Comparison of ENCODE assay signal across 8 cellular contexts in the genomic region with DNA sequence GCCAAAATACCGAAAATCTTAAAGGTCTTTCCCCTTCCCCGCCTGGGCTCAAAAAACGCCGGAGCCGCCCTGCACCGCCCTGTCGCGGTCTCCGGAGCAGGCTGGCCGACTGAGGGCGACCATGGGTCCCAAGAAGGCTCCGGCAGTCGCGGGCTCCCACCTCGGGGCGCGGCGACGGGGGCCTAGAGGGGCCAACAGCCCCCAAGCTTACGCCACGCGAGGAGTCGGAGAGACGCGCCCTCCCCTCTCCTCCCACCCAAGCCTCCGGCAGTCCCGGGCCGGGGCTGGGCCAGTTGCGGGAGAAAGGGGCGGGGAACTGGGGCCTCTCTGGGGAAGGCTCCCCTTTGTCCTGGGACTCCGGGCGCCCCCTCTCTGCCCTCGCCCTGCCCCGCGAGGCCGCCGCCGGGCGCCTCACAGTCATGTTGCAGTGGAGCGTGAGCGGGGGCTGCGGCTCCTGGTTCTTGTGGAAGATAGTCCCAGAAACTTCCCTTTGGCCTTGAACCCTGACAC.
A peak's percentile ranks its signal among the peaks of the same experiment; 100 is the strongest.
DNase-seq lines count a peak whose midpoint lies in the region; ATAC-seq and TF ChIP-seq lines count a peak whose summit lies in the region.

No MANE protein-coding gene starts in this region.

- H3K9me3 ChIP-seq in lung (ENCODE audit: control insufficient read depth in 2 of 2, insufficient read depth in 1 of 2, low read length in 1 of 2) (no peaks in the 10 kb centered on the region), testis (no peaks in the 10 kb centered on the region)

- WGBS in lung, 2 donors: 0 to 3% methylated on average over 19 to 42 of the region's 42 CpGs
- WGBS in testis, 2 donors: 0 to 1% methylated on average over 15 to 39 of the region's 42 CpGs

- H3K36me3 ChIP-seq in lung (ENCODE audit: control insufficient read depth in 2 of 2, insufficient read depth in 2 of 2, low read length in 2 of 2): no peaks in the 10 kb centered on the region
- H3K36me3 ChIP-seq in testis (ENCODE audit: low read depth, missing control alignments): no peaks in the 10 kb centered on the region

- H3K27ac ChIP-seq in lung (ENCODE audit: low read depth in 1 of 2, low read length in 1 of 2): peak overlapping the region in 1 of 2 donors; percentile 40
- H3K27ac ChIP-seq in testis: peak overlapping the region; percentile 70 to 78

- H3K4me1 ChIP-seq in lung (ENCODE audit: control insufficient read depth in 2 of 2, insufficient read depth in 2 of 2, low read length in 2 of 2) (peaks cover 0 to 10% of the 10 kb centered on the region in 2 donors), testis (peaks cover 11% of the 10 kb centered on the region)

- TF ChIP-seq POLR2A in testis (IDR thresholded peaks at IDR 0.05): no peak

- H3K27me3 ChIP-seq in lung (ENCODE audit: control insufficient read depth, insufficient read depth) (no peaks in the 10 kb centered on the region), testis (no peaks in the 10 kb centered on the region)

- peak; percentile 62 for ATAC-seq in GM21786 (IDR thresholded peaks at IDR 0.05; ENCODE audit: unreplicated experiment)
- peak; percentile 73 for ATAC-seq in lung (ENCODE audit: insufficient read depth, low FRiP score)

- DNase-seq in G401 (ENCODE audit: low spot score) (peak; percentile 25), RPMI8226 (peak; percentile 4), dermis blood vessel endothelial cell (peak; percentile 21), lung (ENCODE audit: low spot score) (no peak), testis (peak; percentile 76), DMS79 (lab: John Stamatoyannopoulos, UW) (no peak), NCI-H1694 (lab: John Stamatoyannopoulos, UW) (no peak)

- H3K4me3 ChIP-seq in lung (peak overlapping the region; percentile 33), testis (peak overlapping the region; percentile 74 to 77)

- in situ Hi-C loops in G401 (cut with HindIII; ENCODE audit: low sequenced_read_pairs): no loop called here

- intact Hi-C loops in testis (cut with DNase I; ENCODE audit: low total_unique reads): no loop called here

- TF ChIP-seq CTCF in lung (IDR thresholded peaks at IDR 0.05; ENCODE audit: control extremely low read depth, extremely low read depth) (no peak), testis (IDR thresholded peaks at IDR 0.05) (no peak)

Comparison
In these comparisons a context has a peak if more than half of its experiments do, and no peak if none do; other contexts are left out.
1. DNase-seq: peak in G401 (single experiment), RPMI8226 (single experiment), dermis blood vessel endothelial cell (single experiment) and testis (single experiment); none in lung (single experiment), DMS79 (single experiment) and NCI-H1694 (single experiment).